In genomic region chr12:9721394-9722092, GRCh38 we compare ENCODE assay signal across 10 cellular contexts. TPM values are rescaled to one million over a fixed set of nuclear protein-coding genes. Genes with fewer than 3 reads are reported as not detected.
DNase-seq lines count a peak whose midpoint lies in the region; ATAC-seq and TF ChIP-seq lines count a peak whose summit lies in the region.
"Had no signal": no experiment of that assay in that cellular context is flagged by ENCODE, and none has a peak within 500 bp of the region (broad histone marks: within the 10 kb centered on the region; RNA-seq: fewer than 3 reads in every experiment).

No MANE protein-coding gene starts in this region.

- peak; percentile 61 for ATAC-seq in GM18498 (IDR thresholded peaks at IDR 0.05; ENCODE audit: unreplicated experiment)
- no peak for ATAC-seq in GM23338

- no peaks in the 10 kb centered on the region; the same call in 2 of the 3 replicates for H3K4me1 Mint-ChIP-seq in GM23338

- H3K27ac ChIP-seq in GM23338 (ENCODE audit: low read depth), result no peak overlapping the region
- H3K27ac ChIP-seq: thoracic aorta had no signal

- peak overlapping the region; percentile 33; the same call in 1 of the 2 replicates for H2AFZ ChIP-seq in GM23338

- H3F3A ChIP-seq in GM23338 (replicated peaks; ENCODE audit: low read depth), result no peaks in the 10 kb centered on the region

- H3K4me3 ChIP-seq in GM23338, result no peak overlapping the region
- H3K4me3 ChIP-seq in LNCaP clone FGC (ENCODE audit: low read depth, low read length), result no peak overlapping the region; the same call in 1 of the 2 replicates
- no peak overlapping the region for H3K4me3 ChIP-seq in MG63
- H3K4me3 ChIP-seq in H7 (ENCODE audit: insufficient read depth, low read depth, low read length), result no peak overlapping the region
- H3K4me3 ChIP-seq: thoracic aorta had no signal

- no peaks in the 10 kb centered on the region for H3K79me2 ChIP-seq in GM23338 (replicated peaks; ENCODE audit: insufficient read depth)

- H3K4me1 ChIP-seq in GM23338 (ENCODE audit: insufficient read depth), result no peaks in the 10 kb centered on the region

- no peak for DNase-seq in GM23338 (ENCODE audit: low spot score)
- DNase-seq in LNCaP clone FGC (ENCODE audit: low read depth), result peak; percentile 72
- peak; percentile 23 for DNase-seq in globus pallidus (ENCODE audit: low spot score)
- DNase-seq in NK-92 treated with Interleukin-12 subunit alpha and Interleukin-12 subunit beta, amount 100 ng/mL, for 24 hours (lab: John Stamatoyannopoulos, UW), result no peak
- no peak for DNase-seq in kidney glomerular epithelial cell (lab: John Stamatoyannopoulos, UW)
- DNase-seq in MG63, result no peak
- no peak for DNase-seq in H7

- TF ChIP-seq CTCF in GM23338 (conservative IDR thresholded peaks at IDR 0.05; ENCODE audit: low read depth in 2 of 2) (no peak), LNCaP clone FGC (IDR thresholded peaks at IDR 0.05; ENCODE audit: control insufficient read depth, extremely low read depth, insufficient read depth) (no peak)

- H3K4me2 ChIP-seq in GM23338, result no peak overlapping the region

- H3K27me3 ChIP-seq in GM23338 (ENCODE audit: insufficient read depth), result no peaks in the 10 kb centered on the region
- H3K27me3 ChIP-seq in MG63, result no peaks in the 10 kb centered on the region
- H3K27me3 ChIP-seq in H7 (ENCODE audit: control insufficient read depth, insufficient read depth, low read length), result no peaks in the 10 kb centered on the region

- H4K20me1 ChIP-seq in GM23338 (replicated peaks; ENCODE audit: insufficient read depth), result no peaks in the 10 kb centered on the region

- H3K27ac Mint-ChIP-seq in GM23338, result no peak overlapping the region

- no peaks in the 10 kb centered on the region for H3K9me3 ChIP-seq in MG63
- H3K9me3 ChIP-seq: thoracic aorta had no signal

- peaks cover 6% of the 10 kb centered on the region for H3K27me3 Mint-ChIP-seq in GM23338 (ENCODE audit: insufficient read depth, low read depth, poor library complexity)

- H3K36me3 ChIP-seq in GM23338 (ENCODE audit: insufficient read depth) (no peaks in the 10 kb centered on the region), MG63 (no peaks in the 10 kb centered on the region), H7 (replicated peaks; ENCODE audit: control insufficient read depth, insufficient read depth, low read length) (no peaks in the 10 kb centered on the region)
- H3K36me3 ChIP-seq: thoracic aorta had no signal

- H3K9me3 Mint-ChIP-seq in GM23338, result no peaks in the 10 kb centered on the region

- H3K9me2 ChIP-seq in GM23338 (ENCODE audit: insufficient read depth), result no peaks in the 10 kb centered on the region

- no peak overlapping the region for H3K4me3 Mint-ChIP-seq in GM23338

- no peaks in the 10 kb centered on the region for H3K36me3 Mint-ChIP-seq in GM23338 (ENCODE audit: low read depth)

TF ChIP-seq in GM23338, 12 proteins besides CTCF, POLR2A, EP300 and RAD21 (continues in another document):
- TF ChIP-seq EZH2 (IDR thresholded peaks at IDR 0.05; ENCODE audit: low read depth, unreplicated experiment), result no peak
- TF ChIP-seq REST (IDR thresholded peaks at IDR 0.05; ENCODE audit: unreplicated experiment), result no peak
- no peak for TF ChIP-seq ZNF331 (CRISPR knock-in tag; IDR thresholded peaks at IDR 0.05; ENCODE audit: low read depth)
- TF ChIP-seq POLR2AphosphoS5 (IDR thresholded peaks at IDR 0.05; ENCODE audit: low read depth), result no peak
- TF ChIP-seq CREB1 (CRISPR knock-in tag; IDR thresholded peaks at IDR 0.05; ENCODE audit: low read depth), result no peak
- TF ChIP-seq ETS1 (IDR thresholded peaks at IDR 0.05), result no peak
- TF ChIP-seq NANOG (IDR thresholded peaks at IDR 0.05; ENCODE audit: borderline replicate concordance), result no peak
- no peak for TF ChIP-seq ZNF114 (CRISPR knock-in tag; IDR thresholded peaks at IDR 0.05)
- TF ChIP-seq JUNB (IDR thresholded peaks at IDR 0.05; ENCODE audit: unreplicated experiment), result no peak

RNA-seq across cellular contexts. Expression of gene CLECL1, which starts 11.4 kb away (rescaled TPM):
- not detected in 2 replicates for total RNA-seq in GM23338 (2014; rRNA removed; shearing (Covaris generic))
- polyA plus RNA-seq in GM23338 (2016; fragmentation: Nextera tagmentation; extraction: Ambion mirVana), result not detected in 2 replicates
- not detected in 2 replicates for total RNA-seq in MG63 (2014; rRNA removed; shearing (Covaris generic); ENCODE audit: low replicate concordance)
- total RNA-seq in H7 (2014; rRNA removed; shearing (Covaris generic)), result not detected in 2 replicates
- total RNA-seq: lung microvascular endothelial cell had no signal

RNA-seq across cellular contexts. Expression of gene CD69, which starts 39.2 kb away (rescaled TPM):
- not detected in 2 replicates for total RNA-seq in GM23338 (2014; rRNA removed; shearing (Covaris generic))
- polyA plus RNA-seq in GM23338 (2016; fragmentation: Nextera tagmentation; extraction: Ambion mirVana), result 0.12 TPM in 1 of 2 replicates, not detected in the other
- not detected in 2 replicates for total RNA-seq in MG63 (2014; rRNA removed; shearing (Covaris generic); ENCODE audit: low replicate concordance)
- not detected in 2 replicates for total RNA-seq in H7 (2014; rRNA removed; shearing (Covaris generic))

RNA-seq across cellular contexts. Expression of gene CLEC2D, which starts 52.0 kb away (rescaled TPM):
- 3.8 and 7.1 TPM in 2 replicates for total RNA-seq in GM23338 (2014; rRNA removed; shearing (Covaris generic))
- 4.6 and 6.9 TPM in 2 replicates for polyA plus RNA-seq in GM23338 (2016; fragmentation: Nextera tagmentation; extraction: Ambion mirVana)
- 0.23 and 3.5 TPM in 2 replicates for total RNA-seq in MG63 (2014; rRNA removed; shearing (Covaris generic); ENCODE audit: low replicate concordance)
- total RNA-seq in H7 (2014; rRNA removed; shearing (Covaris generic)), result 1.8 and 4.7 TPM in 2 replicates

Comparison
In these comparisons a context has a peak if more than half of its experiments do, and no peak if none do; other contexts are left out.
1. DNase-seq: peak in LNCaP clone FGC (single experiment) and globus pallidus (single experiment); none in GM23338 (single experiment), NK-92 treated with Interleukin-12 subunit alpha and Interleukin-12 subunit beta, amount 100 ng/mL, for 24 hours (single experiment), kidney glomerular epithelial cell (single experiment), MG63 (single experiment) and H7 (single experiment).